In genomic region chr18:13414102-13414501, GRCh38 we compare ENCODE assay signal across 29 cellular contexts.
"Had no signal": no experiment of that assay in that cellular context is flagged by ENCODE, and none has a peak within 500 bp of the region (broad histone marks: within the 10 kb centered on the region; RNA-seq: fewer than 3 reads in every experiment).

No MANE protein-coding gene starts in this region.

- H3K36me3 ChIP-seq: left lung, pancreas, prostate gland, stomach, thyroid gland, transverse colon, upper lobe of left lung had no signal

- H3K4me1 Mint-ChIP-seq: mesothelial cell of epicardium had no signal

- H3K27me3 Mint-ChIP-seq: naive B cell; natural killer cell treated with Interleukin-12 subunit alpha and Interleukin-12 subunit beta and Interleukin-15 and Interleukin-18, amount 100 ng/mL, for 72 hours; stimulated activated naive B cell treated with anti-CD40 and anti-IgM and Interleukin-4, amounts not matched to agents 10 μg/mL and 1 μg/mL and 100 μg/mL, for 72 hours had no signal

- H3K4me3 Mint-ChIP-seq: immature natural killer cell; mesothelial cell of epicardium; natural killer cell treated with Interleukin-12 subunit alpha and Interleukin-12 subunit beta and Interleukin-15 and Interleukin-18, amount 100 ng/mL, for 72 hours; stimulated activated naive B cell treated with anti-CD40 and anti-IgM and Interleukin-4, amounts not matched to agents 10 μg/mL and 1 μg/mL and 100 μg/mL, for 72 hours had no signal

- H3K27ac Mint-ChIP-seq: immature natural killer cell; mesothelial cell of epicardium; natural killer cell treated with Interleukin-12 subunit alpha and Interleukin-12 subunit beta and Interleukin-15 and Interleukin-18, amount 100 ng/mL, for 72 hours; stimulated activated naive B cell treated with anti-CD40 and anti-IgM and Interleukin-4, amounts not matched to agents 10 μg/mL and 1 μg/mL and 100 μg/mL, for 72 hours had no signal

- DNase-seq: hypothalamus; immature natural killer cell; kidney; left colon; left lung; mesendoderm; naive B cell; pancreas; posterior cingulate gyrus; retina; right cardiac atrium; stimulated activated CD4-positive, alpha-beta T cell treated with anti-CD3 and anti-CD28 coated beads, Interleukin-12 subunit alpha, Interleukin-12 subunit beta, amount 100 ng/mL, for 4 hours; stimulated activated CD4-positive, alpha-beta T cell treated with anti-CD3 and anti-CD28 coated beads, Interleukin-15, amount 100 ng/mL, for 24 hours; stimulated activated CD4-positive, alpha-beta T cell treated with anti-CD3 and anti-CD28 coated beads, Interleukin-2, amount 100 ng/mL, for 24 hours; stimulated activated CD4-positive, alpha-beta T cell treated with anti-CD3 and anti-CD28 coated beads, Interleukin-4, amount 100 ng/mL, for 1 hour; stimulated activated naive B cell treated with anti-CD40 and anti-IgM and Interleukin-4, amounts not matched to agents 10 μg/mL and 1 μg/mL and 100 μg/mL, for 72 hours; stimulated activated naive CD8-positive, alpha-beta T cell treated with anti-CD3 and anti-CD28 coated beads, Interleukin-15, Interleukin-2, amounts not matched to agents 100 U/mL and 50 U/mL, for 24 hours; stomach; testis; thyroid gland; transverse colon; upper lobe of left lung had no signal

- H3K27ac ChIP-seq: left lung, pancreas, prostate gland, skin epidermis, stomach, testis, thyroid gland, transverse colon, upper lobe of left lung had no signal

- H3K27me3 ChIP-seq: left lung, pancreas, stomach, testis, thyroid gland, transverse colon, upper lobe of left lung had no signal

- FAIRE-seq: islet of Langerhans, kidney, pancreas had no signal

- H3K4me1 ChIP-seq: pancreas, prostate gland, testis had no signal

- ATAC-seq: left lung; natural killer cell treated with Interleukin-12 subunit alpha and Interleukin-12 subunit beta and Interleukin-15 and Interleukin-18, amount 100 ng/mL, for 72 hours; pancreas; right cardiac atrium; sciatic nerve; stimulated activated naive B cell treated with anti-CD40 and anti-IgM and Interleukin-4, amounts not matched to agents 10 μg/mL and 1 μg/mL and 100 μg/mL, for 72 hours; stimulated activated naive CD8-positive, alpha-beta T cell treated with anti-CD3 and anti-CD28 coated beads, Interleukin-15, Interleukin-2, amounts not matched to agents 100 U/mL and 50 U/mL, for 24 hours had no signal

- H3K9me3 ChIP-seq: pancreas, prostate gland, testis, thyroid gland, transverse colon had no signal

- H3K4me3 ChIP-seq: left lung, lung, pancreas, prostate gland, skin epidermis, stomach, testis, thyroid gland, transverse colon, upper lobe of left lung had no signal
